In genomic region chr19:2170987-2171348, GRCh38 we compare ENCODE assay signal across 10 cellular contexts. TPM values are rescaled to one million over a fixed set of nuclear protein-coding genes. Genes with fewer than 3 reads are reported as not detected.
A peak's percentile ranks its signal among the peaks of the same experiment; 100 is the strongest.
DNase-seq lines count a peak whose midpoint lies in the region; ATAC-seq and TF ChIP-seq lines count a peak whose summit lies in the region.
"Had no signal": no experiment of that assay in that cellular context is flagged by ENCODE, and none has a peak within 500 bp of the region (broad histone marks: within the 10 kb centered on the region; RNA-seq: fewer than 3 reads in every experiment).

No MANE protein-coding gene starts in this region.

- CTCF ChIA-PET in CD8-positive, alpha-beta T cell (lab: Charles Lee), result interaction anchor here (1.2 to 1.8 kb wide), 3 partner anchors 12 to 223 kb away, joined by 3 to 7 read pairs (median 4); no protein-coding TSS in a partner anchor

- intact Hi-C loops in CD8-positive, alpha-beta T cell (cut with DNase I, micrococcal nuclease), result loop anchor here (1.0 kb wide), 1 partner anchor 15 kb away; no protein-coding TSS in a partner anchor

- no peak overlapping the region for H3K27ac ChIP-seq in CD8-positive, alpha-beta T cell (ENCODE audit: low read depth, low read length)
- H3K27ac ChIP-seq in substantia nigra (ENCODE audit: low read depth, low read length, poor library complexity, severe bottlenecking), result no peak overlapping the region

- H3K9me3 ChIP-seq in CD8-positive, alpha-beta T cell (ENCODE audit: low read length), result no peaks in the 10 kb centered on the region

- H3K36me3 Mint-ChIP-seq in CD8-positive, alpha-beta T cell, result peaks cover 2% of the 10 kb centered on the region
- peaks cover 31% of the 10 kb centered on the region for H3K36me3 Mint-ChIP-seq in activated naive CD8-positive, alpha-beta T cell treated with anti-CD3 and anti-CD28 coated beads, Interleukin-2, amount 50 U/mL, for 24 hours (ENCODE audit: low read depth)
- H3K36me3 Mint-ChIP-seq in nephron progenitor cell (ENCODE audit: low read depth), result peaks cover 12% of the 10 kb centered on the region

- ATAC-seq in CD8-positive, alpha-beta T cell, result peak; percentile 22
- ATAC-seq in HG02642 (IDR thresholded peaks at IDR 0.05; ENCODE audit: poor library complexity, unreplicated experiment), result peak; percentile 1
- ATAC-seq in activated naive CD8-positive, alpha-beta T cell treated with anti-CD3 and anti-CD28 coated beads, Interleukin-2, amount 50 U/mL, for 24 hours, result peak; percentile 17

- H3K9me3 Mint-ChIP-seq in CD8-positive, alpha-beta T cell, result no peaks in the 10 kb centered on the region
- no peaks in the 10 kb centered on the region for H3K9me3 Mint-ChIP-seq in activated naive CD8-positive, alpha-beta T cell treated with anti-CD3 and anti-CD28 coated beads, Interleukin-2, amount 50 U/mL, for 24 hours
- H3K9me3 Mint-ChIP-seq in nephron progenitor cell, result no peaks in the 10 kb centered on the region

- peaks cover 44% of the 10 kb centered on the region for H3K4me1 Mint-ChIP-seq in CD8-positive, alpha-beta T cell (ENCODE audit: low read depth)
- H3K4me1 Mint-ChIP-seq in activated naive CD8-positive, alpha-beta T cell treated with anti-CD3 and anti-CD28 coated beads, Interleukin-2, amount 50 U/mL, for 24 hours, result peaks cover 85% of the 10 kb centered on the region
- peaks cover 83% of the 10 kb centered on the region for H3K4me1 Mint-ChIP-seq in nephron progenitor cell

- H3K27ac Mint-ChIP-seq in CD8-positive, alpha-beta T cell, result peak overlapping the region; percentile 52
- peak overlapping the region; percentile 78 for H3K27ac Mint-ChIP-seq in activated naive CD8-positive, alpha-beta T cell treated with anti-CD3 and anti-CD28 coated beads, Interleukin-2, amount 50 U/mL, for 24 hours
- peak overlapping the region; percentile 99 for H3K27ac Mint-ChIP-seq in nephron progenitor cell

- no peak for DNase-seq in CD8-positive, alpha-beta T cell
- DNase-seq in activated naive CD8-positive, alpha-beta T cell treated with anti-CD3 and anti-CD28 coated beads, Interleukin-2, amount 50 U/mL, for 24 hours, result no peak
- DNase-seq in nephron progenitor cell (no peak), NCI-H774 (lab: John Stamatoyannopoulos, UW) (no peak), hypothalamus (lab: John Stamatoyannopoulos, UW) (no peak), NCI-H1694 (lab: John Stamatoyannopoulos, UW) (no peak), substantia nigra (lab: John Stamatoyannopoulos, UW) (no peak)
- DNase-seq: GDM1 had no signal

- peak overlapping the region; percentile 26 for H3K4me3 Mint-ChIP-seq in CD8-positive, alpha-beta T cell
- peak overlapping the region; percentile 70 for H3K4me3 Mint-ChIP-seq in activated naive CD8-positive, alpha-beta T cell treated with anti-CD3 and anti-CD28 coated beads, Interleukin-2, amount 50 U/mL, for 24 hours
- H3K4me3 Mint-ChIP-seq in nephron progenitor cell, result peak overlapping the region; percentile 30

- H3K36me3 ChIP-seq in CD8-positive, alpha-beta T cell (ENCODE audit: insufficient read depth, low read length), result no peaks in the 10 kb centered on the region

- H3K4me1 ChIP-seq in CD8-positive, alpha-beta T cell (ENCODE audit: insufficient read depth, low read length), result peaks cover 37% of the 10 kb centered on the region

- TF ChIP-seq CTCF in CD8-positive, alpha-beta T cell (IDR thresholded peaks at IDR 0.05), result no peak
- no peak for TF ChIP-seq CTCF in nephron progenitor cell (IDR thresholded peaks at IDR 0.05)

- H3K4me3 ChIP-seq in CD8-positive, alpha-beta T cell (ENCODE audit: low read depth, low read length), result no peak overlapping the region

- no peaks in the 10 kb centered on the region for H3K27me3 Mint-ChIP-seq in CD8-positive, alpha-beta T cell (ENCODE audit: low read depth)
- H3K27me3 Mint-ChIP-seq in activated naive CD8-positive, alpha-beta T cell treated with anti-CD3 and anti-CD28 coated beads, Interleukin-2, amount 50 U/mL, for 24 hours, result no peaks in the 10 kb centered on the region
- peaks cover 3% of the 10 kb centered on the region for H3K27me3 Mint-ChIP-seq in nephron progenitor cell (ENCODE audit: low read depth, poor library complexity)
- H3K27me3 Mint-ChIP-seq: progenitor cell of endocrine pancreas had no signal

- POLR2A ChIA-PET in CD8-positive, alpha-beta T cell (lab: Charles Lee), result no interaction called here

- H3K27me3 ChIP-seq in CD8-positive, alpha-beta T cell (ENCODE audit: insufficient read depth, low read length), result no peaks in the 10 kb centered on the region

RNA-seq across cellular contexts. Expression of gene DOT1L, which starts 7.2 kb away (rescaled TPM):
- 10 to 100 TPM; 32.8 to 34.7 TPM for total RNA-seq in CD8-positive, alpha-beta T cell

RNA-seq across cellular contexts. Expression of gene AP3D1, which starts 19.6 kb away (rescaled TPM):
- total RNA-seq in CD8-positive, alpha-beta T cell, result 10 to 100 TPM; 39.4 to 42.5 TPM
